ENCODE assay signal across 8 cellular contexts in the genomic region with DNA sequence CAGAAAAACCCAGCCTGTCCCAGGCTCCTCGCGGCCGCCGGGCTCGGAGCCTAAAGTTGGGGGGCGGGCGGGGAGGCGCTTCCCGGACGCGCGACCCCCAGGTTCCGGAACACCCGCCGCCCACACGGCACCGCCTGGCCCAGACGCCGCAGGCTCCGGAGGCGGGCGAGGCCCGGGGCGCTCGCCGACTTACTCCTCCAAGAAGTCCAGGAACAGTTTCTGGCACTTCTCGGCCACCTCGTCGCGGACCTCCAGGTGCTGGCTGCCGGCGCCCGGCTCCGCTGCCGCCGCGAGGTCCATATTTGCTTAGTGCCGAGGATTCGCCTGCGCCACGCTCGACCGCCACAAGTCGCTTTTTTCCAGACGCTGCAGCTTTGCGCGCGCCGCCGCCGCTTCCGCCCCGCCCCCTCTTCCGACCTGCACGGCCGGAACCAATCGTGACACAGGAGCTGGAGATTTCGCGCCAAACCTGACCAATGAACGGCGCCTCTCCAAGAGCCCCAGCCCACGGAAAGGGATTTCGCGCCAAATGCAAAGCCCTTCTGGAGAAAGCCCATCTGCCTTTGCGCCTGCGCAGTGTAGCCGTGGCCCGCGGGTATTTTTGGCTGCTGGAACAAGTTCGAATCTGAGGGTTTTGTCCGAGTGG. TPM values are rescaled to one million over a fixed set of nuclear protein-coding genes. Genes with fewer than 3 reads are reported as not detected.
DNase-seq lines count a peak whose midpoint lies in the region; ATAC-seq lines count a peak whose summit lies in the region.

A gene (minus strand): TSS at position 378 of the 646 bp plus-strand sequence. CDS start 78 bp downstream, at position 300.

- peaks cover 23% of the 10 kb centered on the region for H3K4me1 ChIP-seq in CD8-positive, alpha-beta memory T cell (ENCODE audit: insufficient read depth, low read length)
- H3K4me1 ChIP-seq in effector memory CD4-positive, alpha-beta T cell (ENCODE audit: control insufficient read depth, insufficient read depth, low read length, poor library complexity, severe bottlenecking) = peaks cover 10% of the 10 kb centered on the region

- POLR2A ChIA-PET in CD8-positive, alpha-beta memory T cell (lab: Charles Lee) = interaction anchor here (0.7 to 1.1 kb wide), 4 partner anchors 133 to 500 kb away, joined by 3 to 6 read pairs (median 4); a partner anchor contains a TSS

- H3K4me3 Mint-ChIP-seq in CD8-positive, alpha-beta memory T cell = peak within 1 kb of the TSS; percentile 91 to 98 (median 94)

- H3K27me3 ChIP-seq in CD8-positive, alpha-beta memory T cell (ENCODE audit: insufficient read depth, low read length, poor library complexity, severe bottlenecking) = no peaks in the 10 kb centered on the region
- H3K27me3 ChIP-seq in effector memory CD4-positive, alpha-beta T cell (replicated peaks; ENCODE audit: control insufficient read depth, insufficient read depth, low read length, poor library complexity, severe bottlenecking) = no peaks in the 10 kb centered on the region

- DNase-seq in CD8-positive, alpha-beta memory T cell = peak; percentile 95 to 99 (median 97)
- DNase-seq in HS-27A (ENCODE audit: low read depth) = peak; percentile 98
- peak; percentile 92 for DNase-seq in NK-92 (lab: John Stamatoyannopoulos, UW; ENCODE audit: unreplicated experiment)
- DNase-seq in activated CD8-positive, alpha-beta memory T cell treated with anti-CD3 and anti-CD28 coated beads for 1 hour (ENCODE audit: extremely low read depth in 1 of 2, low read depth in 1 of 2) = peak; percentile 93 to 96
- DNase-seq in effector memory CD4-positive, alpha-beta T cell = peak; percentile 95 to 98 (median 96)
- peak; percentile 98 for DNase-seq in medulla oblongata (ENCODE audit: extremely low spot score)
- peak; percentile 97 for DNase-seq in stimulated activated CD8-positive, alpha-beta memory T cell treated with anti-CD3 and anti-CD28 coated beads, Interleukin-12 subunit alpha, Interleukin-12 subunit beta, amount 100 ng/mL, for 1 hour (ENCODE audit: low read depth)

- H3K27ac Mint-ChIP-seq in CD8-positive, alpha-beta memory T cell = peak within 1 kb of the TSS; percentile 83 to 99 (median 98)

- peak within 1 kb of the TSS; percentile 71 for H3K4me3 ChIP-seq in CD8-positive, alpha-beta memory T cell (ENCODE audit: low read length)
- H3K4me3 ChIP-seq in effector memory CD4-positive, alpha-beta T cell (ENCODE audit: insufficient read depth, low read depth, low read length, poor library complexity, severe bottlenecking) = peak within 1 kb of the TSS; percentile 83

- H3K36me3 ChIP-seq in CD8-positive, alpha-beta memory T cell (ENCODE audit: insufficient read depth, low read length) = no peaks in the 10 kb centered on the region
- peaks cover 4% of the 10 kb centered on the region for H3K36me3 ChIP-seq in effector memory CD4-positive, alpha-beta T cell (ENCODE audit: control insufficient read depth, insufficient read depth, low read length)

- CTCF ChIA-PET in CD8-positive, alpha-beta memory T cell (lab: Charles Lee) = interaction anchor here (1.0 to 1.9 kb wide), 4 partner anchors 17 to 548 kb away, joined by 3 to 9 read pairs (median 5); no protein-coding TSS in a partner anchor

- H3K27ac ChIP-seq in CD8-positive, alpha-beta memory T cell (ENCODE audit: low read depth, low read length) = peak within 1 kb of the TSS; percentile 92
- H3K27ac ChIP-seq in effector memory CD4-positive, alpha-beta T cell (ENCODE audit: insufficient read depth, low read length, poor library complexity, severe bottlenecking) = peak within 1 kb of the TSS; percentile 86

- H3K27me3 Mint-ChIP-seq in CD8-positive, alpha-beta memory T cell = peaks cover 0 to 2% of the 10 kb centered on the region in 2 donors

- H3K9me3 Mint-ChIP-seq in CD8-positive, alpha-beta memory T cell = peaks cover 0 to 1% (median 0%) of the 10 kb centered on the region in 5 donors

- peaks cover 0 to 34% (median 5%) of the 10 kb centered on the region in 3 donors for H3K36me3 Mint-ChIP-seq in CD8-positive, alpha-beta memory T cell

- peaks cover 35 to 50% (median 46%) of the 10 kb centered on the region in 3 donors for H3K4me1 Mint-ChIP-seq in CD8-positive, alpha-beta memory T cell

- no peaks in the 10 kb centered on the region for H3K9me3 ChIP-seq in CD8-positive, alpha-beta memory T cell (ENCODE audit: low read length)
- no peaks in the 10 kb centered on the region for H3K9me3 ChIP-seq in effector memory CD4-positive, alpha-beta T cell (ENCODE audit: control insufficient read depth, low read length)

- ATAC-seq in GM19467 (IDR thresholded peaks at IDR 0.05; ENCODE audit: unreplicated experiment) = peak; percentile 85

RNA-seq across cellular contexts. Expression of the gene that starts here (rescaled TPM):
- total RNA-seq in CD8-positive, alpha-beta memory T cell = 100 to 1,000 TPM; 175 to 178 TPM
- polyA plus RNA-seq in CD8-positive, alpha-beta memory T cell = 14.8 TPM

Comparison
In these comparisons a context has a peak if more than half of its experiments do, and no peak if none do; other contexts are left out.
1. Peak in every context shown above with its lines: DNase-seq, ATAC-seq, H3K4me3 ChIP-seq and H3K27ac ChIP-seq.